Comparison of ENCODE assay signal across 18 cellular contexts in the genomic region with DNA sequence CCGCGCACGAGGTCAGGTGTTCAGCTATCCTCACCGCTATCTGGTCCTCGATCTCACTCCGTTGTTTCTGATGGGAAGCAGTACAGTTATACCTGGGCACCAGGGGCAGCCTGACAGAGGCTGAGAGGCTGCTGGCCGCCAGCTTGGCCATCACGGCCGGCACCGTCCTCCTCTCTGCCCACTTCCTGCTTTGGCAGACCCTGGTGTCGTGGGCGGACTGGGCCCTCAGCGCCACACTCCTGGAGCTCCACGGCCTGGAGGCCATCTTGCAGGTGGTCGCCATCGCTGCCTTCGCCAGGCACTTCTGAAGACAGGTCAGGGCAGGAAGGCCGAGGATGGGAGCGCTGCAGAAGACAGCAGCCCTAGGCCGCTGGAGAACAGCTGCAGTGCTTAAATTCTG.
"Had no signal": no experiment of that assay in that cellular context is flagged by ENCODE, and none has a peak within 500 bp of the region (broad histone marks: within the 10 kb centered on the region; RNA-seq: fewer than 3 reads in every experiment).

No MANE protein-coding gene starts in this region.

- H3K9me3 ChIP-seq: heart left ventricle, ovary, right atrium auricular region, sigmoid colon, stomach, thoracic aorta, transverse colon had no signal

- H3K36me3 ChIP-seq: ovary, sigmoid colon, thoracic aorta had no signal

- H3K4me3 ChIP-seq: coronary artery, heart left ventricle, ovary, right atrium auricular region, sigmoid colon, skin epidermis, stomach, thoracic aorta, transverse colon had no signal

- H3K4me1 ChIP-seq: heart left ventricle, right atrium auricular region, sigmoid colon, transverse colon had no signal

- ATAC-seq: natural killer cell had no signal

- H3K27me3 ChIP-seq: heart left ventricle, ovary, right atrium auricular region, sigmoid colon, stomach, transverse colon had no signal

- H3K27ac ChIP-seq: coronary artery, heart left ventricle, ovary, right atrium auricular region, sigmoid colon, skin epidermis, thoracic aorta, transverse colon had no signal

- DNase-seq: effector CD4-positive, alpha-beta T cell; endodermal cell; hippocampal formation; kidney glomerular epithelial cell; natural killer cell; nucleus accumbens; ovary; sigmoid colon; stimulated activated CD4-positive, alpha-beta T cell treated with anti-CD3 and anti-CD28 coated beads, Interleukin-12 subunit alpha, Interleukin-12 subunit beta, amount 100 ng/mL, for 4 hours; stimulated activated naive CD4-positive, alpha-beta T cell; stomach; substantia nigra; transverse colon had no signal
